Comparison of ENCODE assay signal across 1 cellular context in the genomic region with DNA sequence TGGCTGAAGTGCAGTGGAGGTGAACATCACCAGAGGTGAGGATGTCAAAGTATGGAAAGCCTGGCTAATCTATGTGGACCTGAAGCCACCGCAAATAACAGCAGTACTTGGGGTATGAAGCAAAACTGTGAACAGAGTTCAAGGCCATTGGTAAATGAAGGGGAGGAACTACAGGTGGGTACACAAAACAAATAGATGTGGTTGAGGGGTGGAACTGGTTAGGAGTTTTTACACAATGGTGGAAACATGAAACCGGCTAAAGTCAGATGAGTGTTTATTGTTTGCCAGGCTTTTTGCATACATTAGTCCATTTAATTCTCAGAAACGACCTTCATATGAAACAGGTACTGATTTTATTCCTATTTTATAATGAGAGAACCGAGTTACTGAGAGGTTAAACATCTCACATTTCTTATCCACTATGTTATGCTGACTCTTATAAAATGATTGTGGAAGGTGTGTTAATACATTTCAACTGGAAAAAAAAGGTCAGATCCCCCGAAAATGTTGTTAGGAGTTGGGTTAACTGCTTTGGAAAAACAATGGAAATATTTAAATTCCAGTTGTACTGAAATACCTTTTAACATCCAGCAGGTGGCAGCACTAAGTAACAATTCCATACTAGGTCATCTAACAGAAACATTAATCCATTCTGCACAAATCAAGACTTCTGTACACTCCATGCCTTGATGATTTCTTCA.
A peak's percentile ranks its signal among the peaks of the same experiment; 100 is the strongest.
TF ChIP-seq lines count a peak whose summit lies in the region.

No MANE protein-coding gene starts in this region.

TF ChIP-seq in K562, 482 proteins besides CTCF, POLR2A, EP300 and RAD21:
- TF ChIP-seq, protein P1, sequence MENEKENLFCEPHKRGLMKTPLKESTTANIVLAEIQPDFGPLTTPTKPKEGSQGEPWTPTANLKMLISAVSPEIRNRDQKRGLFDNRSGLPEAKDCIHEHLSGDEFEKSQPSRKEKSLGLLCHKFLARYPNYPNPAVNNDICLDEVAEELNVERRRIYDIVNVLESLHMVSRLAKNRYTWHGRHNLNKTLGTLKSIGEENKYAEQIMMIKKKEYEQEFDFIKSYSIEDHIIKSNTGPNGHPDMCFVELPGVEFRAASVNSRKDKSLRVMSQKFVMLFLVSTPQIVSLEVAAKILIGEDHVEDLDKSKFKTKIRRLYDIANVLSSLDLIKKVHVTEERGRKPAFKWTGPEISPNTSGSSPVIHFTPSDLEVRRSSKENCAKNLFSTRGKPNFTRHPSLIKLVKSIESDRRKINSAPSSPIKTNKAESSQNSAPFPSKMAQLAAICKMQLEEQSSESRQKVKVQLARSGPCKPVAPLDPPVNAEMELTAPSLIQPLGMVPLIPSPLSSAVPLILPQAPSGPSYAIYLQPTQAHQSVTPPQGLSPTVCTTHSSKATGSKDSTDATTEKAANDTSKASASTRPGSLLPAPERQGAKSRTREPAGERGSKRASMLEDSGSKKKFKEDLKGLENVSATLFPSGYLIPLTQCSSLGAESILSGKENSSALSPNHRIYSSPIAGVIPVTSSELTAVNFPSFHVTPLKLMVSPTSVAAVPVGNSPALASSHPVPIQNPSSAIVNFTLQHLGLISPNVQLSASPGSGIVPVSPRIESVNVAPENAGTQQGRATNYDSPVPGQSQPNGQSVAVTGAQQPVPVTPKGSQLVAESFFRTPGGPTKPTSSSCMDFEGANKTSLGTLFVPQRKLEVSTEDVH (IDR thresholded peaks at IDR 0.05; ENCODE audit: low read depth, partially characterized antibody): no peak
- TF ChIP-seq TRIM28 (IDR thresholded peaks at IDR 0.05): no peak
- peak; percentile 62 for TF ChIP-seq ZNF316 (IDR thresholded peaks at IDR 0.05)
- TF ChIP-seq SMC3 (conservative IDR thresholded peaks at IDR 0.05; ENCODE audit: insufficient read depth, low read depth, low read length): 0 out of 2 replicates have a peak, but pooled peaks have one; percentile 15
- TF ChIP-seq JUN (IDR thresholded peaks at IDR 0.05; ENCODE audit: borderline replicate concordance, low read depth, low read length): no peak
- no peak for TF ChIP-seq JUN (CRISPR knock-in tag; IDR thresholded peaks at IDR 0.05; ENCODE audit: borderline replicate concordance)
- TF ChIP-seq, protein P2, sequence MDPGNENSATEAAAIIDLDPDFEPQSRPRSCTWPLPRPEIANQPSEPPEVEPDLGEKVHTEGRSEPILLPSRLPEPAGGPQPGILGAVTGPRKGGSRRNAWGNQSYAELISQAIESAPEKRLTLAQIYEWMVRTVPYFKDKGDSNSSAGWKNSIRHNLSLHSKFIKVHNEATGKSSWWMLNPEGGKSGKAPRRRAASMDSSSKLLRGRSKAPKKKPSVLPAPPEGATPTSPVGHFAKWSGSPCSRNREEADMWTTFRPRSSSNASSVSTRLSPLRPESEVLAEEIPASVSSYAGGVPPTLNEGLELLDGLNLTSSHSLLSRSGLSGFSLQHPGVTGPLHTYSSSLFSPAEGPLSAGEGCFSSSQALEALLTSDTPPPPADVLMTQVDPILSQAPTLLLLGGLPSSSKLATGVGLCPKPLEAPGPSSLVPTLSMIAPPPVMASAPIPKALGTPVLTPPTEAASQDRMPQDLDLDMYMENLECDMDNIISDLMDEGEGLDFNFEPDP (CRISPR knock-in tag; IDR thresholded peaks at IDR 0.05): no peak
- TF ChIP-seq CTBP1 (IDR thresholded peaks at IDR 0.05; ENCODE audit: borderline replicate concordance): no peak
- TF ChIP-seq GABPB2 (CRISPR knock-in tag; conservative IDR thresholded peaks at IDR 0.05): no peak
- TF ChIP-seq NELFE (IDR thresholded peaks at IDR 0.05; ENCODE audit: insufficient read depth, insufficient read length): no peak
- no peak for TF ChIP-seq ZNF174 (CRISPR knock-in tag; IDR thresholded peaks at IDR 0.05)
- TF ChIP-seq FUS (optimal IDR thresholded peaks at IDR 0.05; ENCODE audit: low read depth, low read length): no peak
- TF ChIP-seq ERF (CRISPR knock-in tag; IDR thresholded peaks at IDR 0.05): no peak
- TF ChIP-seq CAMTA2 (CRISPR knock-in tag; conservative IDR thresholded peaks at IDR 0.05): no peak
- TF ChIP-seq, protein P3, sequence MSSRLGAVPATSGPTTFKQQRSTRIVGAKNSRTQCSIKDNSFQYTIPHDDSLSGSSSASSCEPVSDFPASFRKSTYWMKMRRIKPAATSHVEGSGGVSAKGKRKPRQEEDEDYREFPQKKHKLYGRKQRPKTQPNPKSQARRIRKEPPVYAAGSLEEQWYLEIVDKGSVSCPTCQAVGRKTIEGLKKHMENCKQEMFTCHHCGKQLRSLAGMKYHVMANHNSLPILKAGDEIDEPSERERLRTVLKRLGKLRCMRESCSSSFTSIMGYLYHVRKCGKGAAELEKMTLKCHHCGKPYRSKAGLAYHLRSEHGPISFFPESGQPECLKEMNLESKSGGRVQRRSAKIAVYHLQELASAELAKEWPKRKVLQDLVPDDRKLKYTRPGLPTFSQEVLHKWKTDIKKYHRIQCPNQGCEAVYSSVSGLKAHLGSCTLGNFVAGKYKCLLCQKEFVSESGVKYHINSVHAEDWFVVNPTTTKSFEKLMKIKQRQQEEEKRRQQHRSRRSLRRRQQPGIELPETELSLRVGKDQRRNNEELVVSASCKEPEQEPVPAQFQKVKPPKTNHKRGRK (tag; IDR thresholded peaks at IDR 0.05): no peak
- TF ChIP-seq, protein P4, sequence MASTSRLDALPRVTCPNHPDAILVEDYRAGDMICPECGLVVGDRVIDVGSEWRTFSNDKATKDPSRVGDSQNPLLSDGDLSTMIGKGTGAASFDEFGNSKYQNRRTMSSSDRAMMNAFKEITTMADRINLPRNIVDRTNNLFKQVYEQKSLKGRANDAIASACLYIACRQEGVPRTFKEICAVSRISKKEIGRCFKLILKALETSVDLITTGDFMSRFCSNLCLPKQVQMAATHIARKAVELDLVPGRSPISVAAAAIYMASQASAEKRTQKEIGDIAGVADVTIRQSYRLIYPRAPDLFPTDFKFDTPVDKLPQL (IDR thresholded peaks at IDR 0.05; ENCODE audit: extremely low read depth, insufficient read length): no peak
- TF ChIP-seq ZNF57 (CRISPR knock-in tag; IDR thresholded peaks at IDR 0.05): no peak
- TF ChIP-seq KHSRP (IDR thresholded peaks at IDR 0.05): no peak
- no peak for TF ChIP-seq TAF7 (tag; IDR thresholded peaks at IDR 0.05)
- TF ChIP-seq, protein P5, sequence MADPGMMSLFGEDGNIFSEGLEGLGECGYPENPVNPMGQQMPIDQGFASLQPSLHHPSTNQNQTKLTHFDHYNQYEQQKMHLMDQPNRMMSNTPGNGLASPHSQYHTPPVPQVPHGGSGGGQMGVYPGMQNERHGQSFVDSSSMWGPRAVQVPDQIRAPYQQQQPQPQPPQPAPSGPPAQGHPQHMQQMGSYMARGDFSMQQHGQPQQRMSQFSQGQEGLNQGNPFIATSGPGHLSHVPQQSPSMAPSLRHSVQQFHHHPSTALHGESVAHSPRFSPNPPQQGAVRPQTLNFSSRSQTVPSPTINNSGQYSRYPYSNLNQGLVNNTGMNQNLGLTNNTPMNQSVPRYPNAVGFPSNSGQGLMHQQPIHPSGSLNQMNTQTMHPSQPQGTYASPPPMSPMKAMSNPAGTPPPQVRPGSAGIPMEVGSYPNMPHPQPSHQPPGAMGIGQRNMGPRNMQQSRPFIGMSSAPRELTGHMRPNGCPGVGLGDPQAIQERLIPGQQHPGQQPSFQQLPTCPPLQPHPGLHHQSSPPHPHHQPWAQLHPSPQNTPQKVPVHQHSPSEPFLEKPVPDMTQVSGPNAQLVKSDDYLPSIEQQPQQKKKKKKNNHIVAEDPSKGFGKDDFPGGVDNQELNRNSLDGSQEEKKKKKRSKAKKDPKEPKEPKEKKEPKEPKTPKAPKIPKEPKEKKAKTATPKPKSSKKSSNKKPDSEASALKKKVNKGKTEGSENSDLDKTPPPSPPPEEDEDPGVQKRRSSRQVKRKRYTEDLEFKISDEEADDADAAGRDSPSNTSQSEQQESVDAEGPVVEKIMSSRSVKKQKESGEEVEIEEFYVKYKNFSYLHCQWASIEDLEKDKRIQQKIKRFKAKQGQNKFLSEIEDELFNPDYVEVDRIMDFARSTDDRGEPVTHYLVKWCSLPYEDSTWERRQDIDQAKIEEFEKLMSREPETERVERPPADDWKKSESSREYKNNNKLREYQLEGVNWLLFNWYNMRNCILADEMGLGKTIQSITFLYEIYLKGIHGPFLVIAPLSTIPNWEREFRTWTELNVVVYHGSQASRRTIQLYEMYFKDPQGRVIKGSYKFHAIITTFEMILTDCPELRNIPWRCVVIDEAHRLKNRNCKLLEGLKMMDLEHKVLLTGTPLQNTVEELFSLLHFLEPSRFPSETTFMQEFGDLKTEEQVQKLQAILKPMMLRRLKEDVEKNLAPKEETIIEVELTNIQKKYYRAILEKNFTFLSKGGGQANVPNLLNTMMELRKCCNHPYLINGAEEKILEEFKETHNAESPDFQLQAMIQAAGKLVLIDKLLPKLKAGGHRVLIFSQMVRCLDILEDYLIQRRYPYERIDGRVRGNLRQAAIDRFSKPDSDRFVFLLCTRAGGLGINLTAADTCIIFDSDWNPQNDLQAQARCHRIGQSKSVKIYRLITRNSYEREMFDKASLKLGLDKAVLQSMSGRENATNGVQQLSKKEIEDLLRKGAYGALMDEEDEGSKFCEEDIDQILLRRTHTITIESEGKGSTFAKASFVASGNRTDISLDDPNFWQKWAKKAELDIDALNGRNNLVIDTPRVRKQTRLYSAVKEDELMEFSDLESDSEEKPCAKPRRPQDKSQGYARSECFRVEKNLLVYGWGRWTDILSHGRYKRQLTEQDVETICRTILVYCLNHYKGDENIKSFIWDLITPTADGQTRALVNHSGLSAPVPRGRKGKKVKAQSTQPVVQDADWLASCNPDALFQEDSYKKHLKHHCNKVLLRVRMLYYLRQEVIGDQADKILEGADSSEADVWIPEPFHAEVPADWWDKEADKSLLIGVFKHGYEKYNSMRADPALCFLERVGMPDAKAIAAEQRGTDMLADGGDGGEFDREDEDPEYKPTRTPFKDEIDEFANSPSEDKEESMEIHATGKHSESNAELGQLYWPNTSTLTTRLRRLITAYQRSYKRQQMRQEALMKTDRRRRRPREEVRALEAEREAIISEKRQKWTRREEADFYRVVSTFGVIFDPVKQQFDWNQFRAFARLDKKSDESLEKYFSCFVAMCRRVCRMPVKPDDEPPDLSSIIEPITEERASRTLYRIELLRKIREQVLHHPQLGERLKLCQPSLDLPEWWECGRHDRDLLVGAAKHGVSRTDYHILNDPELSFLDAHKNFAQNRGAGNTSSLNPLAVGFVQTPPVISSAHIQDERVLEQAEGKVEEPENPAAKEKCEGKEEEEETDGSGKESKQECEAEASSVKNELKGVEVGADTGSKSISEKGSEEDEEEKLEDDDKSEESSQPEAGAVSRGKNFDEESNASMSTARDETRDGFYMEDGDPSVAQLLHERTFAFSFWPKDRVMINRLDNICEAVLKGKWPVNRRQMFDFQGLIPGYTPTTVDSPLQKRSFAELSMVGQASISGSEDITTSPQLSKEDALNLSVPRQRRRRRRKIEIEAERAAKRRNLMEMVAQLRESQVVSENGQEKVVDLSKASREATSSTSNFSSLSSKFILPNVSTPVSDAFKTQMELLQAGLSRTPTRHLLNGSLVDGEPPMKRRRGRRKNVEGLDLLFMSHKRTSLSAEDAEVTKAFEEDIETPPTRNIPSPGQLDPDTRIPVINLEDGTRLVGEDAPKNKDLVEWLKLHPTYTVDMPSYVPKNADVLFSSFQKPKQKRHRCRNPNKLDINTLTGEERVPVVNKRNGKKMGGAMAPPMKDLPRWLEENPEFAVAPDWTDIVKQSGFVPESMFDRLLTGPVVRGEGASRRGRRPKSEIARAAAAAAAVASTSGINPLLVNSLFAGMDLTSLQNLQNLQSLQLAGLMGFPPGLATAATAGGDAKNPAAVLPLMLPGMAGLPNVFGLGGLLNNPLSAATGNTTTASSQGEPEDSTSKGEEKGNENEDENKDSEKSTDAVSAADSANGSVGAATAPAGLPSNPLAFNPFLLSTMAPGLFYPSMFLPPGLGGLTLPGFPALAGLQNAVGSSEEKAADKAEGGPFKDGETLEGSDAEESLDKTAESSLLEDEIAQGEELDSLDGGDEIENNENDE (IDR thresholded peaks at IDR 0.05; ENCODE audit: low read depth, low read length): no peak
- TF ChIP-seq ZZZ3 (IDR thresholded peaks at IDR 0.05): 0 out of 2 replicates have a peak, but pooled peaks have one; percentile 47
- TF ChIP-seq ZFP1 (CRISPR knock-in tag; IDR thresholded peaks at IDR 0.05): no peak
- TF ChIP-seq NEUROD1 (IDR thresholded peaks at IDR 0.05; ENCODE audit: borderline replicate concordance, low read depth, low read length, partially characterized antibody): no peak
- TF ChIP-seq HMG20B (CRISPR knock-in tag; IDR thresholded peaks at IDR 0.05): no peak
- TF ChIP-seq HMG20A (CRISPR knock-in tag; conservative IDR thresholded peaks at IDR 0.05): no peak
- no peak for TF ChIP-seq EP400 (IDR thresholded peaks at IDR 0.05)
- no peak for TF ChIP-seq PRPF4 (IDR thresholded peaks at IDR 0.05; ENCODE audit: insufficient read depth, low read depth, low read length, poor library complexity, severe bottlenecking)
- TF ChIP-seq XRCC3 (IDR thresholded peaks at IDR 0.05): no peak
- no peak for TF ChIP-seq ZNF76 (CRISPR knock-in tag; IDR thresholded peaks at IDR 0.05; ENCODE audit: borderline replicate concordance)
- no peak for TF ChIP-seq DDX20 (tag; IDR thresholded peaks at IDR 0.05; ENCODE audit: low read depth)
- no peak for TF ChIP-seq SIRT6 (IDR thresholded peaks at IDR 0.05; ENCODE audit: low read depth, low read length)
- TF ChIP-seq POLR2H (tag; IDR thresholded peaks at IDR 0.05; ENCODE audit: low read depth): 0 out of 2 replicates have a peak, but pooled peaks have one; percentile 21
- TF ChIP-seq RBFOX2 (IDR thresholded peaks at IDR 0.05; ENCODE audit: low read depth, low read length): no peak
